Comparison of ENCODE assay signal across 8 cellular contexts in the genomic region with DNA sequence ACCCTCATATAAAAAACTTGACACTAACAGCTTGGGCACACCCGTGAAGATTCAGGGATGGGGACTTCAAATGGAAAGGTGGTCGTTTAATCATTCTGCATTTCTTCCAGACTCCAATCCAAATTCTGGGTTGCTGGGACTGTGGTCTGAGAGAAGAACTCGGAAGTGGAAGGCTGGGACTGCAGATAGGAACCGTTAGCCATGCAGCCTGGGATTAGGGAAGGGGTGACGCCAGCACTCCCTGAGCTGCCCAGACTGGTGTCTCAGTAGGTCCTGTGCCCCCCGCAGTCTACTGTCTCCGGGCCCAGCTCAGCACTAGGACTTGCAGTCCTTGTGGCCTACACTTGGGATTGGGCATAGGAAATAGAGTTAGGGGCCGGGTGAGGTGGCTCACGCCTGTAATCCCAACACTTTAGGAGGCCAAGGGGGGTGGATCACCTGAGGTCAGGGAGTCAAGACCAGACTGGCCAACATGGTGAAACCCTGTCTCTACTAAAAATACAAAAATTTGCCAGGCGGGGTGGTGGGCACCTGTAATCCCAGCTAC. TPM values are rescaled to one million over a fixed set of nuclear protein-coding genes. Genes with fewer than 3 reads are reported as not detected.
A peak's percentile ranks its signal among the peaks of the same experiment; 100 is the strongest.
DNase-seq lines count a peak whose midpoint lies in the region; ATAC-seq, FAIRE-seq and TF ChIP-seq lines count a peak whose summit lies in the region.

No MANE protein-coding gene starts in this region.

- POLR2A ChIA-PET in A549 (lab: Yijun Ruan, JAX), result interaction anchor here (0.9 to 1.3 kb wide), 3 partner anchors 16 to 78 kb away, joined by 3 to 5 read pairs (median 3); a partner anchor contains a TSS

- H3K9ac ChIP-seq in mucosa of stomach (ENCODE audit: low read length), result peak overlapping the region; percentile 96

- H3K27me3 Mint-ChIP-seq in central memory CD8-positive, alpha-beta T cell, result no peaks in the 10 kb centered on the region

- FAIRE-seq in A549 (lab: Jason Lieb, UNC), result no peak

- H3K4me3 ChIP-seq in A549 (peak overlapping the region; percentile 70), mucosa of stomach (ENCODE audit: low read length) (peak overlapping the region; percentile 47)
- peak overlapping the region; percentile 98 for H3K4me3 ChIP-seq in Jurkat, Clone E6-1 (ENCODE audit: low read length)

- H3K27ac Mint-ChIP-seq in central memory CD8-positive, alpha-beta T cell (ENCODE audit: low read depth), result peak overlapping the region; percentile 92

- 51% methylated on average over 6 of the region's 10 CpGs for WGBS in A549 (ENCODE audit: missing lambda C conversion rate)

- CTCF ChIA-PET in A549 (lab: Yijun Ruan, JAX), result interaction anchor here (0.7 to 4.5 kb wide), 7 partner anchors 7 to 93 kb away, joined by 3 to 30 read pairs (median 6); a partner anchor contains a TSS

- no peak for TF ChIP-seq RAD21 in A549 (conservative IDR thresholded peaks at IDR 0.05 in 1 of 2, IDR thresholded peaks at IDR 0.05 in 1 of 2)

- peak overlapping the region; percentile 94 to 99 for H3K27ac ChIP-seq in A549

- H3K9me3 ChIP-seq in A549 (no peaks in the 10 kb centered on the region), mucosa of stomach (ENCODE audit: control insufficient read depth, low read length) (no peaks in the 10 kb centered on the region)

- TF ChIP-seq EP300 in A549 (IDR thresholded peaks at IDR 0.05), result no peak

- H3K36me3 Mint-ChIP-seq in central memory CD8-positive, alpha-beta T cell (ENCODE audit: insufficient read depth), result peaks cover 55% of the 10 kb centered on the region

- TF ChIP-seq CTCF in A549 (IDR thresholded peaks at IDR 0.05), result no peak

- no peaks in the 10 kb centered on the region for H3K9me3 Mint-ChIP-seq in central memory CD8-positive, alpha-beta T cell

- peaks cover 78% of the 10 kb centered on the region for H3K4me1 Mint-ChIP-seq in central memory CD8-positive, alpha-beta T cell

- ATAC-seq in A549 (no peak), GM21447 (IDR thresholded peaks at IDR 0.05; ENCODE audit: unreplicated experiment) (no peak)
- no peak for ATAC-seq in central memory CD8-positive, alpha-beta T cell (replicated peaks; ENCODE audit: extremely low read depth, poor library complexity, severe bottlenecking)

- DNase-seq in A549 (ENCODE audit: low read depth in 1 of 2, low spot score in 1 of 2) (no peak), 8988T (no peak), cerebellar nuclear complex (lab: John Stamatoyannopoulos, UW) (no peak), T-helper 9 cell (no peak)
- DNase-seq in Jurkat, Clone E6-1 (ENCODE audit: low read depth, low spot score), result no peak
- no peak for DNase-seq in central memory CD8-positive, alpha-beta T cell (ENCODE audit: low spot score in 2 of 2)

- H3K4me1 ChIP-seq in A549 (peaks cover 51% of the 10 kb centered on the region), mucosa of stomach (ENCODE audit: control insufficient read depth, insufficient read depth, low read length) (peaks cover 55% of the 10 kb centered on the region)

- TF ChIP-seq POLR2A in A549 (IDR thresholded peaks at IDR 0.05; ENCODE audit: low read length), result no peak

- no peaks in the 10 kb centered on the region for H3K27me3 ChIP-seq in mucosa of stomach (ENCODE audit: control insufficient read depth, insufficient read depth, low read length)

- peaks cover 13% of the 10 kb centered on the region for H3K36me3 ChIP-seq in mucosa of stomach (ENCODE audit: control insufficient read depth, insufficient read depth, low read length)

- peak overlapping the region; percentile 99 for H3K4me2 ChIP-seq in A549

- peak overlapping the region; percentile 96 for H3K4me3 Mint-ChIP-seq in central memory CD8-positive, alpha-beta T cell

TF ChIP-seq in A549, 52 proteins besides CTCF, POLR2A, EP300 and RAD21:
- TF ChIP-seq, protein P1, sequence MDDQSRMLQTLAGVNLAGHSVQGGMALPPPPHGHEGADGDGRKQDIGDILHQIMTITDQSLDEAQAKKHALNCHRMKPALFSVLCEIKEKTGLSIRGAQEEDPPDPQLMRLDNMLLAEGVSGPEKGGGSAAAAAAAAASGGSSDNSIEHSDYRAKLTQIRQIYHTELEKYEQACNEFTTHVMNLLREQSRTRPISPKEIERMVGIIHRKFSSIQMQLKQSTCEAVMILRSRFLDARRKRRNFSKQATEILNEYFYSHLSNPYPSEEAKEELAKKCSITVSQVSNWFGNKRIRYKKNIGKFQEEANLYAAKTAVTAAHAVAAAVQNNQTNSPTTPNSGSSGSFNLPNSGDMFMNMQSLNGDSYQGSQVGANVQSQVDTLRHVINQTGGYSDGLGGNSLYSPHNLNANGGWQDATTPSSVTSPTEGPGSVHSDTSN (IDR thresholded peaks at IDR 0.05), result no peak
- TF ChIP-seq KDM5A (IDR thresholded peaks at IDR 0.05) (no peak), HOXB5 (CRISPR knock-in tag; IDR thresholded peaks at IDR 0.05) (no peak), MAFK (IDR thresholded peaks at IDR 0.05; ENCODE audit: partially characterized antibody) (no peak), FOSB (CRISPR knock-in tag; IDR thresholded peaks at IDR 0.05) (no peak), FOSL2 (IDR thresholded peaks at IDR 0.05) (no peak), FOSL2 (CRISPR knock-in tag; IDR thresholded peaks at IDR 0.05) (no peak), JUN (IDR thresholded peaks at IDR 0.05) (no peak), PHF8 (IDR thresholded peaks at IDR 0.05; ENCODE audit: borderline replicate concordance, low read depth) (no peak), EHF (CRISPR knock-in tag; IDR thresholded peaks at IDR 0.05) (no peak), TFCP2L1 (CRISPR knock-in tag; IDR thresholded peaks at IDR 0.05) (no peak), MAZ (IDR thresholded peaks at IDR 0.05; ENCODE audit: borderline replicate concordance, low read depth, low read length) (no peak), SMC3 (IDR thresholded peaks at IDR 0.05) (no peak), CBX2 (IDR thresholded peaks at IDR 0.05; ENCODE audit: borderline replicate concordance, low read depth) (no peak), HDAC2 (IDR thresholded peaks at IDR 0.05) (no peak), JUNB (IDR thresholded peaks at IDR 0.05) (no peak), RCOR1 (IDR thresholded peaks at IDR 0.05; ENCODE audit: low read depth, low read length) (no peak)
- TF ChIP-seq, protein P2, sequence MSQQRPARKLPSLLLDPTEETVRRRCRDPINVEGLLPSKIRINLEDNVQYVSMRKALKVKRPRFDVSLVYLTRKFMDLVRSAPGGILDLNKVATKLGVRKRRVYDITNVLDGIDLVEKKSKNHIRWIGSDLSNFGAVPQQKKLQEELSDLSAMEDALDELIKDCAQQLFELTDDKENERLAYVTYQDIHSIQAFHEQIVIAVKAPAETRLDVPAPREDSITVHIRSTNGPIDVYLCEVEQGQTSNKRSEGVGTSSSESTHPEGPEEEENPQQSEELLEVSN (IDR thresholded peaks at IDR 0.05; ENCODE audit: borderline replicate concordance, low read depth), result no peak

RNA-seq across cellular contexts. Expression of a gene that starts 0.5 kb away (rescaled TPM):
- polyA plus RNA-seq in A549 (2011; rRNA removed), result 346 and 397 TPM in 2 replicates
- polyA plus RNA-seq in A549 (2012; cell fraction: cytosol; rRNA removed), result 342 and 358 TPM in 2 replicates
- polyA plus RNA-seq in A549 (2012; cell fraction: nucleus; rRNA removed), result 234 and 248 TPM in 2 replicates
- polyA plus RNA-seq in A549 (2017; fragmentation: RNase III; extraction: RNeasy Plus Mini Kit Qiagen cat#74134 plus additional on column Dnase treatment), result 249 to 283 TPM (median 251 TPM) in 3 replicates
- 270 and 354 TPM in 2 replicates for polyA minus RNA-seq in A549 (2011; rRNA and poly(A)+ RNA removed)
- 526 TPM for polyA plus RNA-seq in Jurkat, Clone E6-1 (2012; ENCODE audit: insufficient read depth, insufficient read length)

RNA-seq across cellular contexts. Expression of a gene that starts 3.0 kb away (rescaled TPM):
- polyA plus RNA-seq in A549 (2011; rRNA removed) (36.5 and 42.6 TPM in 2 replicates), A549 (2017; fragmentation: RNase III; extraction: RNeasy Plus Mini Kit Qiagen cat#74134 plus additional on column Dnase treatment) (17.1 to 18.8 TPM (median 17.4 TPM) in 3 replicates)
- 24.2 and 25.0 TPM in 2 replicates for polyA plus RNA-seq in A549 (2012; cell fraction: cytosol; rRNA removed)
- 194 and 283 TPM in 2 replicates for polyA plus RNA-seq in A549 (2012; cell fraction: nucleus; rRNA removed)
- 37.9 and 48.0 TPM in 2 replicates for polyA minus RNA-seq in A549 (2011; rRNA and poly(A)+ RNA removed)
- 109 TPM for polyA plus RNA-seq in Jurkat, Clone E6-1 (2012; ENCODE audit: insufficient read depth, insufficient read length)

RNA-seq across cellular contexts. Expression of a gene that starts 7.7 kb away (rescaled TPM):
- 19.3 and 20.6 TPM in 2 replicates for polyA plus RNA-seq in A549 (2011; rRNA removed)
- 34.2 and 40.9 TPM in 2 replicates for polyA plus RNA-seq in A549 (2012; cell fraction: cytosol; rRNA removed)
- polyA plus RNA-seq in A549 (2012; cell fraction: nucleus; rRNA removed), result 34.2 and 38.0 TPM in 2 replicates
- 44.8 to 57.3 TPM (median 54.5 TPM) in 3 replicates for polyA plus RNA-seq in A549 (2017; fragmentation: RNase III; extraction: RNeasy Plus Mini Kit Qiagen cat#74134 plus additional on column Dnase treatment)
- 10.5 and 15.5 TPM in 2 replicates for polyA minus RNA-seq in A549 (2011; rRNA and poly(A)+ RNA removed)
- 75.5 TPM for polyA plus RNA-seq in Jurkat, Clone E6-1 (2012; ENCODE audit: insufficient read depth, insufficient read length)

RNA-seq across cellular contexts. Expression of a gene that starts 13.7 kb away (rescaled TPM):
- polyA plus RNA-seq in A549 (2011; rRNA removed) (not detected in 2 replicates), A549 (2017; fragmentation: RNase III; extraction: RNeasy Plus Mini Kit Qiagen cat#74134 plus additional on column Dnase treatment) (not detected in 3 replicates)
- polyA plus RNA-seq in A549 (2012; cell fraction: cytosol; rRNA removed), result not detected in 2 replicates
- polyA plus RNA-seq in A549 (2012; cell fraction: nucleus; rRNA removed), result not detected in 2 replicates
- polyA minus RNA-seq in A549 (2011; rRNA and poly(A)+ RNA removed), result not detected in 2 replicates
- polyA plus RNA-seq in Jurkat, Clone E6-1 (2012; ENCODE audit: insufficient read depth, insufficient read length), result 2.3 TPM

RNA-seq across cellular contexts. Expression of a gene that starts 15.3 kb away (rescaled TPM):
- polyA plus RNA-seq in A549 (2011; rRNA removed) (0.08 and 0.11 TPM in 2 replicates), A549 (2017; fragmentation: RNase III; extraction: RNeasy Plus Mini Kit Qiagen cat#74134 plus additional on column Dnase treatment) (0.11 to 0.21 TPM in 2 of 3 replicates, not detected in the other)
- polyA plus RNA-seq in A549 (2012; cell fraction: cytosol; rRNA removed), result 0.04 and 0.09 TPM in 2 replicates
- polyA plus RNA-seq in A549 (2012; cell fraction: nucleus; rRNA removed), result 0.64 and 0.91 TPM in 2 replicates
- not detected in 2 replicates for polyA minus RNA-seq in A549 (2011; rRNA and poly(A)+ RNA removed)
- polyA plus RNA-seq in Jurkat, Clone E6-1 (2012; ENCODE audit: insufficient read depth, insufficient read length), result not detected

Comparison
In these comparisons a context has a peak if more than half of its experiments do, and no peak if none do; other contexts are left out.
1. H3K4me3 ChIP-seq: peak in every context shown above with its lines; median percentile 98 in Jurkat, Clone E6-1; 70 in A549; 47 in mucosa of stomach.